Comparison of ENCODE assay signal across 28 cellular contexts in genomic region chr6:143993965-143994646, GRCh38.
"Had no signal": no experiment of that assay in that cellular context is flagged by ENCODE, and none has a peak within 500 bp of the region (broad histone marks: within the 10 kb centered on the region; RNA-seq: fewer than 3 reads in every experiment).

No MANE protein-coding gene starts in this region.

- FAIRE-seq: small intestine, urothelium cell line had no signal

- H3K4me1 ChIP-seq: parathyroid adenoma, psoas muscle, right lobe of liver, sigmoid colon, stomach, thyroid gland, tibial nerve, upper lobe of left lung, vagina had no signal

- H3K9ac ChIP-seq: neural progenitor cell, parathyroid adenoma had no signal

- H3K36me3 ChIP-seq: neural progenitor cell, ovary, right lobe of liver, sigmoid colon, stomach, thoracic aorta, thyroid gland, tibial nerve, upper lobe of left lung, vagina had no signal

- H3K27me3 ChIP-seq: neural progenitor cell, ovary, right lobe of liver, sigmoid colon, stomach, thyroid gland, tibial nerve, upper lobe of left lung, vagina had no signal

- DNase-seq: naive thymus-derived CD8-positive, alpha-beta T cell; nephron progenitor cell; occipital lobe; ovary; posterior cingulate gyrus; psoas muscle; right cardiac atrium; right lobe of liver; sigmoid colon; small intestine; stimulated activated CD4-positive, alpha-beta T cell treated with anti-CD3 and anti-CD28 coated beads, Interleukin-15, amount 100 ng/mL, for 24 hours; stimulated activated CD4-positive, alpha-beta T cell treated with anti-CD3 and anti-CD28 coated beads, Interleukin-2, amount 100 ng/mL, for 24 hours; stimulated activated CD4-positive, alpha-beta T cell treated with anti-CD3 and anti-CD28 coated beads, Interleukin-2, amount 100 ng/mL, for 48 hours; stimulated activated CD4-positive, alpha-beta T cell treated with anti-CD3 and anti-CD28 coated beads, Interleukin-4, amount 100 ng/mL, for 24 hours; stimulated activated naive B cell treated with anti-CD40 and anti-IgM and Interleukin-4, amounts not matched to agents 10 μg/mL and 1 μg/mL and 100 μg/mL, for 72 hours; stimulated activated naive CD4-positive, alpha-beta T cell treated with Interleukin-2 at 50 U/mL for 16 hours; stomach; thyroid gland; trophoblast cell; upper lobe of left lung had no signal

- H3K4me3 ChIP-seq: neural progenitor cell, ovary, psoas muscle, right lobe of liver, sigmoid colon, stomach, thoracic aorta, thyroid gland, tibial nerve, upper lobe of left lung, vagina had no signal

- H3K9me3 ChIP-seq: ovary, psoas muscle, right lobe of liver, stomach, thoracic aorta, thyroid gland, upper lobe of left lung, vagina had no signal

- H2AFZ ChIP-seq: parathyroid adenoma had no signal

- ATAC-seq: naive thymus-derived CD8-positive, alpha-beta T cell; natural killer cell treated with Interleukin-12 subunit alpha and Interleukin-12 subunit beta and Interleukin-15 and Interleukin-18, amount 100 ng/mL, for 72 hours; psoas muscle; right cardiac atrium; right lobe of liver; stimulated activated effector memory CD8-positive, alpha-beta T cell treated with anti-CD3 and anti-CD28 coated beads, Interleukin-12 subunit alpha, Interleukin-12 subunit beta, amount 100 ng/mL, for 72 hours; stimulated activated naive B cell treated with anti-CD40 and anti-IgM and Interleukin-4, amounts not matched to agents 10 μg/mL and 1 μg/mL and 100 μg/mL, for 72 hours had no signal

- H3K4me2 ChIP-seq: neural progenitor cell had no signal

- H3K27ac ChIP-seq: neural progenitor cell, ovary, parathyroid adenoma, psoas muscle, right lobe of liver, sigmoid colon, stomach, thoracic aorta, thyroid gland, tibial nerve, upper lobe of left lung, vagina had no signal
